In genomic region chr11:120519474-120519873, GRCh38 we compare ENCODE assay signal across 25 cellular contexts. TPM values are rescaled to one million over a fixed set of nuclear protein-coding genes. Genes with fewer than 3 reads are reported as not detected.
"Had no signal": no experiment of that assay in that cellular context is flagged by ENCODE, and none has a peak within 500 bp of the region (broad histone marks: within the 10 kb centered on the region; RNA-seq: fewer than 3 reads in every experiment).

No MANE protein-coding gene starts in this region.

- H3K4me1 ChIP-seq: colonic mucosa, gastrocnemius medialis, left lung had no signal

- H3K36me3 ChIP-seq: colonic mucosa, esophagus squamous epithelium, gastrocnemius medialis, heart right ventricle, left lung, lower lobe of right lung had no signal

- H3K4me3 ChIP-seq: colonic mucosa, esophagus squamous epithelium, gastrocnemius medialis, heart right ventricle, left lung, lower lobe of right lung, mucosa of descending colon had no signal

- H3K9me3 ChIP-seq: colonic mucosa, esophagus squamous epithelium, gastrocnemius medialis, heart right ventricle, left lung, lower lobe of right lung, mucosa of descending colon had no signal

- ATAC-seq: effector memory CD8-positive, alpha-beta T cell; esophagus mucosa; gastrocnemius medialis; heart right ventricle; left cardiac atrium; left lung; left ventricle myocardium superior; lower lobe of right lung; mucosa of descending colon had no signal

- H3K27ac ChIP-seq: colonic mucosa, epithelial cell of prostate, esophagus squamous epithelium, gastrocnemius medialis, heart right ventricle, left lung had no signal

- FAIRE-seq: endometrium, islet of Langerhans, keratinocyte had no signal

- DNase-seq: colonic mucosa; cortex of kidney; effector CD8-positive, alpha-beta T cell; effector memory CD8-positive, alpha-beta T cell; endodermal cell; erythroblast; esophagus squamous epithelium; foreskin fibroblast; foreskin melanocyte; gastrocnemius medialis; glutamatergic neuron; heart right ventricle; hippocampal formation; left cardiac atrium; left ventricle myocardium superior; mesenchymal stem cell; mucosa of descending colon had no signal

RNA-seq across cellular contexts. Expression of gene GRIK4, which starts 7.9 kb away (rescaled TPM):
- total RNA-seq: dermis microvascular lymphatic vessel endothelial cell had no signal
- polyA plus RNA-seq: keratinocyte had no signal
